16 cellular contexts compared by ENCODE assay signal in the genomic region with DNA sequence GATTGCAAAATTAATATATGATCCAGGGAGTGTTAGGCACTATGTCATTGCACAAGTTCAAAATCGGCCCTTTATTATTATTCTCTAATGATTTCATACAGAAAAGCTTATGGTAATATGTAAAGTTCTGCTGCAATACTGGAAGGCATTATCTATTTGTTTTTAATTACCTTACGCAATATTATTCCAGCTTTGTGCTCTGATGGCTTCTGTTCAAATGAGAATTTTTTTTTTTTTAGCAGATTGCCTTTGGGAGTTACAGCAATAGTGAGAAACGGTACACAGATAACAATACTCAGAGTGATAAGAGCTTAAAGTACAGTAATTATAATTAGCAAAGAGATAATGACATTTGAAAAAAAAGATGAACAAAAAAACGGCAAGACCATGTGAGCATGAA.
A peak's percentile ranks its signal among the peaks of the same experiment; 100 is the strongest.
DNase-seq lines count a peak whose midpoint lies in the region; ATAC-seq, FAIRE-seq and TF ChIP-seq lines count a peak whose summit lies in the region.
"Had no signal": no experiment of that assay in that cellular context is flagged by ENCODE, and none has a peak within 500 bp of the region (broad histone marks: within the 10 kb centered on the region; RNA-seq: fewer than 3 reads in every experiment).

No MANE protein-coding gene starts in this region.

- intact Hi-C loops in HepG2 (cut with micrococcal nuclease; ENCODE audit: unreplicated experiment): no loop called here
- intact Hi-C loops in right lobe of liver (cut with DNase I): no loop called here

- H3K4me1 Mint-ChIP-seq in mesothelial cell of epicardium (peaks cover 48% of the 10 kb centered on the region), nephron progenitor cell (no peaks in the 10 kb centered on the region)
- H3K4me1 Mint-ChIP-seq: CD4-positive, CD25-positive, alpha-beta regulatory T cell had no signal

- no TSS peak for BruUV-seq in HepG2 (replicated peaks; lab: Mats Ljungman, UMichigan)

- TF ChIP-seq RAD21 in HepG2 (CRISPR knock-in tag; IDR thresholded peaks at IDR 0.05): no peak

- H3K36me3 Mint-ChIP-seq in mesothelial cell of epicardium (peaks cover 5% of the 10 kb centered on the region), nephron progenitor cell (ENCODE audit: low read depth) (no peaks in the 10 kb centered on the region)
- H3K36me3 Mint-ChIP-seq: CD4-positive, CD25-positive, alpha-beta regulatory T cell had no signal

- H3K27ac ChIP-seq in HepG2 (ENCODE audit: extremely low read length, insufficient read depth, low read length) (no peak overlapping the region), right lobe of liver (no peak overlapping the region)
- H3K27ac ChIP-seq: 22Rv1; BLaER1 treated with 17β-estradiol and CSF1 and Interleukin-3, amounts not matched to agents 10 nM and 100 nM; HL-60 had no signal

- H3K4me3 ChIP-seq in HepG2 (replicated peaks in 1 of 3; ENCODE audit: insufficient read depth in 1 of 3, low read depth in 2 of 3, low read length in 3 of 3): no peak overlapping the region
- H3K4me3 ChIP-seq in right lobe of liver: no peak overlapping the region
- H3K4me3 ChIP-seq in choroid plexus epithelial cell (ENCODE audit: low read depth, low read length): no peak overlapping the region
- H3K4me3 ChIP-seq: BLaER1 treated with 17β-estradiol and CSF1 and Interleukin-3, amounts not matched to agents 10 nM and 100 nM had no signal

- H3K79me2 ChIP-seq in HepG2 (ENCODE audit: insufficient read depth, low read length): no peaks in the 10 kb centered on the region

- H3K9me3 Mint-ChIP-seq in mesothelial cell of epicardium: peaks cover 12% of the 10 kb centered on the region
- no peaks in the 10 kb centered on the region for H3K9me3 Mint-ChIP-seq in nephron progenitor cell
- H3K9me3 Mint-ChIP-seq: CD4-positive, CD25-positive, alpha-beta regulatory T cell; H9 had no signal

- no peak overlapping the region for H3K4me2 ChIP-seq in HepG2 (ENCODE audit: low read depth, low read length)
- H3K4me2 ChIP-seq: BLaER1 treated with 17β-estradiol and CSF1 and Interleukin-3, amounts not matched to agents 10 nM and 100 nM had no signal

- WGBS in HepG2 (ENCODE audit: low lambda C conversion rate): 17% methylated on average over 4 of the region's 4 CpGs
- 38% methylated on average over 4 of the region's 4 CpGs for WGBS in right lobe of liver (ENCODE audit: insufficient coverage, low coverage, low lambda C conversion rate, missing lambda C conversion rate)

- H3K27ac Mint-ChIP-seq in mesothelial cell of epicardium (peak overlapping the region; percentile 91), nephron progenitor cell (no peak overlapping the region)
- H3K27ac Mint-ChIP-seq: CD4-positive, CD25-positive, alpha-beta regulatory T cell; H9 had no signal

- POLR2A ChIA-PET in HepG2 (lab: Yijun Ruan, JAX): no interaction called here

- H3K27me3 Mint-ChIP-seq in mesothelial cell of epicardium (ENCODE audit: low read depth): no peaks in the 10 kb centered on the region
- H3K27me3 Mint-ChIP-seq in nephron progenitor cell (ENCODE audit: low read depth, poor library complexity): no peaks in the 10 kb centered on the region
- H3K27me3 Mint-ChIP-seq: CD4-positive, CD25-positive, alpha-beta regulatory T cell had no signal

- FAIRE-seq in HepG2 (lab: Jason Lieb, UNC): no peak

- TF ChIP-seq POLR2A in HepG2 (IDR thresholded peaks at IDR 0.05; ENCODE audit: insufficient read depth in 1 of 2, low read depth in 2 of 2, low read length in 2 of 2) (no peak), right lobe of liver (IDR thresholded peaks at IDR 0.05) (no peak)

- H3K4me3 Mint-ChIP-seq in mesothelial cell of epicardium (no peak overlapping the region), nephron progenitor cell (no peak overlapping the region)
- H3K4me3 Mint-ChIP-seq: CD4-positive, CD25-positive, alpha-beta regulatory T cell; H9 had no signal

- TF ChIP-seq EP300 in HepG2 (IDR thresholded peaks at IDR 0.05; ENCODE audit: low read depth in 2 of 2, low read length in 2 of 2): no peak
- no peak for TF ChIP-seq EP300 in HepG2 (CRISPR knock-in tag; IDR thresholded peaks at IDR 0.05; ENCODE audit: borderline replicate concordance)

- in situ Hi-C loops in HepG2 (cut with HindIII; ENCODE audit: extremely low pct_ligation_motif_present, low pct_unique_long_range_greater_than_20kb): no loop called here

- no peak overlapping the region for H2AFZ ChIP-seq in HepG2 (ENCODE audit: low read length)

- H3K27me3 ChIP-seq in HepG2 (ENCODE audit: control insufficient read depth in 1 of 2, insufficient read depth in 2 of 2, low read length in 2 of 2) (no peaks in the 10 kb centered on the region), right lobe of liver (no peaks in the 10 kb centered on the region)
- H3K27me3 ChIP-seq: BLaER1 treated with 17β-estradiol and CSF1 and Interleukin-3, amounts not matched to agents 10 nM and 100 nM had no signal

- CTCF ChIA-PET in HepG2 (lab: Yijun Ruan, JAX; ENCODE audit: low intra/inter-chr PET ratio, low total read pairs): no interaction called here

- no peak overlapping the region for H3K9ac ChIP-seq in HepG2 (ENCODE audit: insufficient read depth, low read depth, low read length)
- H3K9ac ChIP-seq: BLaER1 treated with 17β-estradiol and CSF1 and Interleukin-3, amounts not matched to agents 10 nM and 100 nM had no signal

- TF ChIP-seq CTCF in HepG2 (CRISPR knock-in tag; IDR thresholded peaks at IDR 0.05) (no peak), right lobe of liver (IDR thresholded peaks at IDR 0.05) (no peak), choroid plexus epithelial cell (conservative IDR thresholded peaks at IDR 0.05; ENCODE audit: low read depth, low read length) (no peak), mesothelial cell of epicardium (IDR thresholded peaks at IDR 0.05; ENCODE audit: unreplicated experiment) (no peak), nephron progenitor cell (IDR thresholded peaks at IDR 0.05) (no peak)

- H3K9me3 ChIP-seq in HepG2 (ENCODE audit: low read length) (no peaks in the 10 kb centered on the region), right lobe of liver (no peaks in the 10 kb centered on the region)
- H3K9me3 ChIP-seq: BLaER1 treated with 17β-estradiol and CSF1 and Interleukin-3, amounts not matched to agents 10 nM and 100 nM had no signal

- no peaks in the 10 kb centered on the region for H4K20me1 ChIP-seq in HepG2 (ENCODE audit: insufficient read depth, low read length)
- H4K20me1 ChIP-seq: BLaER1 treated with 17β-estradiol and CSF1 and Interleukin-3, amounts not matched to agents 10 nM and 100 nM had no signal

- H3K4me1 ChIP-seq in HepG2 (ENCODE audit: insufficient read depth, low read length) (no peaks in the 10 kb centered on the region), right lobe of liver (no peaks in the 10 kb centered on the region)

- no peaks in the 10 kb centered on the region for H3K36me3 ChIP-seq in HepG2 (replicated peaks in 1 of 2; ENCODE audit: control insufficient read depth in 1 of 2, insufficient read depth in 2 of 2, low read length in 2 of 2)
- no peaks in the 10 kb centered on the region for H3K36me3 ChIP-seq in right lobe of liver
- H3K36me3 ChIP-seq: BLaER1 treated with 17β-estradiol and CSF1 and Interleukin-3, amounts not matched to agents 10 nM and 100 nM had no signal

- DNase-seq in HepG2 (ENCODE audit: low spot score) (no peak), right lobe of liver (no peak), choroid plexus epithelial cell (ENCODE audit: low read depth) (peak; percentile 6), mesothelial cell of epicardium (ENCODE audit: low spot score in 2 of 2, unreplicated experiment in 2 of 2) (no peak), COLO668 (lab: John Stamatoyannopoulos, UW; ENCODE audit: unreplicated experiment) (no peak), nephron progenitor cell (no peak)
- DNase-seq: Calu3; CD4-positive, CD25-positive, alpha-beta regulatory T cell; DMS 273 treated with DMSO at 0.1 percent for 48 hours; GOT3; H9 had no signal

- no peak for ATAC-seq in HepG2
- no peak for ATAC-seq in right lobe of liver
- ATAC-seq in HG03439 (IDR thresholded peaks at IDR 0.05; ENCODE audit: unreplicated experiment): no peak
- no peak for ATAC-seq in GM19452 (IDR thresholded peaks at IDR 0.05; ENCODE audit: unreplicated experiment)

TF ChIP-seq in HepG2, 621 proteins besides CTCF, POLR2A, EP300 and RAD21:
- TF ChIP-seq CEBPB (IDR thresholded peaks at IDR 0.05; ENCODE audit: borderline replicate concordance, low read depth, low read length): 0 out of 2 replicates have a peak, but pooled peaks have one; percentile 36
- no peak for TF ChIP-seq KDM5B (CRISPR knock-in tag; IDR thresholded peaks at IDR 0.05; ENCODE audit: borderline replicate concordance)
- TF ChIP-seq, protein P1, sequence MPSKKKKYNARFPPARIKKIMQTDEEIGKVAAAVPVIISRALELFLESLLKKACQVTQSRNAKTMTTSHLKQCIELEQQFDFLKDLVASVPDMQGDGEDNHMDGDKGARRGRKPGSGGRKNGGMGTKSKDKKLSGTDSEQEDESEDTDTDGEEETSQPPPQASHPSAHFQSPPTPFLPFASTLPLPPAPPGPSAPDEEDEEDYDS (CRISPR knock-in tag; IDR thresholded peaks at IDR 0.05): no peak
- no peak for TF ChIP-seq ZNF550 (CRISPR knock-in tag; IDR thresholded peaks at IDR 0.05; ENCODE audit: borderline replicate concordance)
- TF ChIP-seq BRD4 (CRISPR knock-in tag; IDR thresholded peaks at IDR 0.05): no peak
